ENCODE assay signal across 17 cellular contexts in genomic region chr16:12675852-12676251, GRCh38.
A peak's percentile ranks its signal among the peaks of the same experiment; 100 is the strongest.
DNase-seq lines count a peak whose midpoint lies in the region; ATAC-seq and TF ChIP-seq lines count a peak whose summit lies in the region.
"Had no signal": no experiment of that assay in that cellular context is flagged by ENCODE, and none has a peak within 500 bp of the region (broad histone marks: within the 10 kb centered on the region; RNA-seq: fewer than 3 reads in every experiment).

No MANE protein-coding gene starts in this region.

- no peak overlapping the region for H2AK5ac ChIP-seq in IMR-90 (ENCODE audit: low read depth, low read length)

- dilution Hi-C loops in IMR-90 (cut with HindIII; ENCODE audit: low sequenced_read_pairs, unreplicated experiment), result no loop called here

- H3K4me3 ChIP-seq in IMR-90 (ENCODE audit: insufficient read depth, low read depth, low read length) (no peak overlapping the region), kidney epithelial cell (ENCODE audit: low read depth, low read length) (no peak overlapping the region), OCI-LY7 (ENCODE audit: low read depth, low read length, poor library complexity, severe bottlenecking) (no peak overlapping the region), gastrocnemius medialis (no peak overlapping the region)
- H3K4me3 ChIP-seq: GM23338, sigmoid colon had no signal

- H2AK9ac ChIP-seq in IMR-90 (replicated peaks; ENCODE audit: low read depth, low read length, poor library complexity), result no peak overlapping the region

- H2AFZ ChIP-seq in IMR-90 (replicated peaks; ENCODE audit: low read length, poor library complexity) (no peak overlapping the region), OCI-LY7 (ENCODE audit: low read length) (no peak overlapping the region)
- H2AFZ ChIP-seq: GM23338 had no signal

- H3K18ac ChIP-seq in IMR-90 (ENCODE audit: low read depth, low read length), result no peak overlapping the region

- intact Hi-C loops in IMR-90 (cut with micrococcal nuclease), result loop anchor here (10.0 kb wide), 1 partner anchor 149 kb away; no protein-coding TSS in a partner anchor
- intact Hi-C loops in OCI-LY7 (cut with micrococcal nuclease; ENCODE audit: unreplicated experiment), result no loop called here
- intact Hi-C loops in gastrocnemius medialis (cut with DNase I; ENCODE audit: low total_unique reads), result no loop called here

- no peak overlapping the region for H3K4ac ChIP-seq in IMR-90 (ENCODE audit: low read depth, low read length)

- ATAC-seq in IMR-90 (ENCODE audit: low read depth), result no peak
- ATAC-seq in HG02981 (IDR thresholded peaks at IDR 0.05; ENCODE audit: unreplicated experiment), result no peak
- ATAC-seq in gastrocnemius medialis, result no peak
- ATAC-seq: activated naive CD8-positive, alpha-beta T cell treated with anti-CD3 and anti-CD28 coated beads, Interleukin-2, amount 50 U/mL, for 24 hours; GM23338; natural killer cell had no signal

- H3K9ac ChIP-seq in IMR-90 (ENCODE audit: low read depth, low read length), result no peak overlapping the region

- peak; percentile 19 for DNase-seq in CD1c-positive myeloid dendritic cell (ENCODE audit: extremely low spot score)
- peak; percentile 75 for DNase-seq in IMR-90
- DNase-seq in amniotic stem cell (lab: John Stamatoyannopoulos, UW), result peak; percentile 64
- peak; percentile 34 for DNase-seq in kidney epithelial cell (ENCODE audit: low read depth)
- DNase-seq in NCI-H2227 (lab: John Stamatoyannopoulos, UW; ENCODE audit: unreplicated experiment), result no peak
- DNase-seq in OCI-LY7 (ENCODE audit: low spot score), result no peak
- no peak for DNase-seq in gastrocnemius medialis
- DNase-seq: activated naive CD8-positive, alpha-beta T cell treated with anti-CD3 and anti-CD28 coated beads, Interleukin-2, amount 50 U/mL, for 24 hours; activated T-cell treated with anti-CD3 and anti-CD28 coated beads for 4 hours; CD4-positive, alpha-beta T cell; effector CD4-positive, alpha-beta T cell; GDM1; natural killer cell; NCI-H446; sigmoid colon had no signal

- no peaks in the 10 kb centered on the region for H3K79me1 ChIP-seq in IMR-90 (ENCODE audit: low read depth in 1 of 2, low read length in 2 of 2)

- WGBS in IMR-90 (ENCODE audit: extremely low coverage in 2 of 2, insufficient read length in 1 of 2), 2 experiments, result no CpG with 5 or more reads among the region's 5 CpGs

- no peaks in the 10 kb centered on the region for H3K36me3 ChIP-seq in IMR-90 (ENCODE audit: control insufficient read depth, insufficient read depth, low read length)
- no peaks in the 10 kb centered on the region for H3K36me3 ChIP-seq in kidney epithelial cell (ENCODE audit: control insufficient read depth, insufficient read depth, low read length)
- no peaks in the 10 kb centered on the region for H3K36me3 ChIP-seq in OCI-LY7 (ENCODE audit: insufficient read depth, low read length)
- H3K36me3 ChIP-seq in gastrocnemius medialis, result no peaks in the 10 kb centered on the region
- H3K36me3 ChIP-seq: sigmoid colon had no signal

- H3K4me2 ChIP-seq in IMR-90 (ENCODE audit: low read depth, low read length) (no peak overlapping the region), OCI-LY7 (ENCODE audit: low read length) (no peak overlapping the region)
- H3K4me2 ChIP-seq: GM23338 had no signal

- H4K91ac ChIP-seq in IMR-90 (ENCODE audit: insufficient read depth, low read depth, low read length), result no peak overlapping the region

- H3K79me2 ChIP-seq in OCI-LY7 (ENCODE audit: insufficient read depth, low read depth, low read length), result no peaks in the 10 kb centered on the region

- BruUV-seq in IMR-90 (replicated peaks; lab: Mats Ljungman, UMichigan) (no TSS peak), OCI-LY7 (replicated peaks; lab: Mats Ljungman, UMichigan) (no TSS peak)

- no peak overlapping the region for H3K23ac ChIP-seq in IMR-90 (ENCODE audit: low read depth, low read length)

- no peak for TF ChIP-seq POLR2A in IMR-90 (IDR thresholded peaks at IDR 0.05; ENCODE audit: low read depth, low read length)
- TF ChIP-seq POLR2A in gastrocnemius medialis (IDR thresholded peaks at IDR 0.05), result no peak

- TF ChIP-seq CTCF in IMR-90 (conservative IDR thresholded peaks at IDR 0.05; ENCODE audit: low read depth, low read length), result no peak
- TF ChIP-seq CTCF in kidney epithelial cell (IDR thresholded peaks at IDR 0.05; ENCODE audit: insufficient read depth, low read length, poor library complexity, severe bottlenecking), result no peak
- TF ChIP-seq CTCF in OCI-LY7 (conservative IDR thresholded peaks at IDR 0.05; ENCODE audit: low read length), result no peak
- no peak for TF ChIP-seq CTCF in gastrocnemius medialis (IDR thresholded peaks at IDR 0.05 in 4 of 5, conservative IDR thresholded peaks at IDR 0.05 in 1 of 5)

- H2BK20ac ChIP-seq in IMR-90 (ENCODE audit: low read depth, low read length), result no peak overlapping the region

- no peak overlapping the region for H2BK15ac ChIP-seq in IMR-90 (ENCODE audit: low read depth, low read length)

- no peak for TF ChIP-seq RAD21 in IMR-90 (IDR thresholded peaks at IDR 0.05; ENCODE audit: low read length)

- 0 out of 2 replicates have a peak, but pooled peaks cover 3% of the 10 kb centered on the region for H3K9me1 ChIP-seq in IMR-90 (ENCODE audit: insufficient read depth, low read length)

- no peak overlapping the region for H4K8ac ChIP-seq in IMR-90 (ENCODE audit: low read depth in 2 of 2, low read length in 2 of 2)

- no peak overlapping the region for H4K5ac ChIP-seq in IMR-90 (ENCODE audit: low read depth, low read length)

- H2BK5ac ChIP-seq in IMR-90 (ENCODE audit: low read depth, low read length, poor library complexity, severe bottlenecking), result no peak overlapping the region

- H3K27ac ChIP-seq in IMR-90 (ENCODE audit: insufficient read depth, low read length), result no peak overlapping the region
- H3K27ac ChIP-seq in OCI-LY7 (ENCODE audit: low read depth, low read length, poor library complexity, severe bottlenecking), result no peak overlapping the region
- H3K27ac ChIP-seq in gastrocnemius medialis, result no peak overlapping the region
- H3K27ac ChIP-seq: sigmoid colon had no signal

- in situ Hi-C loops in IMR-90 (cut with MboI; ENCODE audit: low sequenced_read_pairs) (no loop called here), gastrocnemius medialis (cut with MboI; ENCODE audit: low sequenced_read_pairs in 4 of 4) (no loop called here)

- CTCF ChIA-PET in IMR-90 (lab: Yijun Ruan, JAX) (no interaction called here), OCI-LY7 (lab: Charles Lee; ENCODE audit: unreplicated experiment) (no interaction called here)

- H3K9me3 ChIP-seq in IMR-90 (ENCODE audit: control insufficient read depth, insufficient read depth, low read length) (no peaks in the 10 kb centered on the region), OCI-LY7 (ENCODE audit: low read length) (no peaks in the 10 kb centered on the region), gastrocnemius medialis (no peaks in the 10 kb centered on the region)

- H3K56ac ChIP-seq in IMR-90 (ENCODE audit: extremely low read depth, insufficient read depth, low read length), result no peak overlapping the region

- no peaks in the 10 kb centered on the region; the same call in 1 of the 2 replicates for H3K4me1 ChIP-seq in IMR-90 (ENCODE audit: control insufficient read depth, insufficient read depth, low read length)
- peaks cover 12% of the 10 kb centered on the region for H3K4me1 ChIP-seq in OCI-LY7 (ENCODE audit: insufficient read depth, low read length, poor library complexity, severe bottlenecking)
- peaks cover 0 to 4% of the 10 kb centered on the region in 2 donors for H3K4me1 ChIP-seq in gastrocnemius medialis
- H3K4me1 ChIP-seq: sigmoid colon had no signal

- H4K20me1 ChIP-seq in IMR-90 (ENCODE audit: insufficient read depth, low read length) (no peaks in the 10 kb centered on the region), OCI-LY7 (ENCODE audit: insufficient read depth, low read length) (no peaks in the 10 kb centered on the region)

- no peak overlapping the region for H3K14ac ChIP-seq in IMR-90 (replicated peaks; ENCODE audit: low read depth, low read length)

- H3K27me3 ChIP-seq in IMR-90 (ENCODE audit: control insufficient read depth, insufficient read depth, low read length) (no peaks in the 10 kb centered on the region), kidney epithelial cell (ENCODE audit: control insufficient read depth, insufficient read depth, low read length) (no peaks in the 10 kb centered on the region), gastrocnemius medialis (no peaks in the 10 kb centered on the region)
- H3K27me3 ChIP-seq: sigmoid colon had no signal

- no peak overlapping the region for H2BK120ac ChIP-seq in IMR-90 (ENCODE audit: low read depth, low read length)

- no peaks in the 10 kb centered on the region for H3K9me2 ChIP-seq in OCI-LY7 (ENCODE audit: insufficient read depth, low read length)

- POLR2A ChIA-PET in IMR-90 (lab: Charles Lee; ENCODE audit: unreplicated experiment) (no interaction called here), OCI-LY7 (lab: Charles Lee) (no interaction called here)

TF ChIP-seq in IMR-90, 13 proteins besides CTCF, POLR2A, EP300 and RAD21:
- no peak for TF ChIP-seq NFE2L2 (IDR thresholded peaks at IDR 0.05; ENCODE audit: low read depth, low read length)
- TF ChIP-seq USF2 (IDR thresholded peaks at IDR 0.05; ENCODE audit: low read depth, low read length), result no peak
- 0 out of 2 replicates have a peak, but pooled peaks have one; percentile 5 for TF ChIP-seq FOS (IDR thresholded peaks at IDR 0.05; ENCODE audit: low read depth, low read length)

Comparison
In these comparisons a context has a peak if more than half of its experiments do, and no peak if none do; other contexts are left out.
1. DNase-seq: peak in CD1c-positive myeloid dendritic cell (single experiment), IMR-90 (single experiment), amniotic stem cell (single experiment) and kidney epithelial cell (single experiment); none in NCI-H2227 (single experiment), OCI-LY7 (single experiment) and gastrocnemius medialis (0 of 2).